In the genomic region with DNA sequence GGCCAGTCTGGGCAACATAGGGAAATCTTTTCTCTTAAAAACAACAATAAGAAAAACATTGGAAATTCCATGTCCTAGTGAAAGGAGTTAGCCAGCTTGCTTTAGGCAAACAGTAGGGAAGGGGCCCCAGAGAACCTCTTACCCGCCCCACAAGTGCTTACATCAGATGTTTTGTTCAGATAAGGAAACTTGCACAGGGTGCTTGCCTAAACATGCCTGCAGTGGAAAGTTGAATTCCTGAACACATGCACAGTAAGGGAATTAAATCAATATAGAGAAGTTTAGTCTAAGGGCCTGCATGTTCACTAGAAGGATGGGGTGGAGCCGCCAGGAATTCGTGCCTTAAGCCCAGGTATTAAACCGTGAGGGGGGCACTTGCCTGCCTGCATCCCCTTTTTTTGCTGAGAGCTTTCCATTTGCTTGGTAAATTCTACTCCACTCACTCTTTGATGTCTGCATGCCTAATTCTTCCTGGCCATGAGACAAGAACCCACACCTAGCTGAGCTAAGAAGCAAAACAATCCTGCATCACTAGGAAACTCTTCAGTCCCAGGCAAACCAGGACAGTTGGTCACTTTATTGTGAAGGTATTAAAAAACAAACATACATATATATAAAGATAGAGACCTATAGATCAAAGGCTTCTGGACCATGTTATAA, we compare ENCODE assay signal across 17 cellular contexts.
"Had no signal": no experiment of that assay in that cellular context is flagged by ENCODE, and none has a peak within 500 bp of the region (broad histone marks: within the 10 kb centered on the region; RNA-seq: fewer than 3 reads in every experiment).

No MANE protein-coding gene starts in this region.

- H3K4me1 ChIP-seq: ascending aorta, heart left ventricle, spleen, suprapubic skin, upper lobe of left lung had no signal

- H3K4me3 ChIP-seq: ascending aorta, cardiac muscle cell, heart left ventricle, lung, ovary, spleen, suprapubic skin, upper lobe of left lung had no signal

- H3K36me3 ChIP-seq: ascending aorta, cardiac muscle cell, heart left ventricle, ovary, spleen, suprapubic skin, upper lobe of left lung, WERI-Rb-1 had no signal

- H3K9me3 ChIP-seq: ascending aorta, suprapubic skin had no signal

- ATAC-seq: heart left ventricle, left colon, sciatic nerve had no signal

- FAIRE-seq: frontal cortex had no signal

- H3K27ac ChIP-seq: ascending aorta, cardiac muscle cell, heart left ventricle, ovary, spleen, suprapubic skin, upper lobe of left lung, WERI-Rb-1 had no signal

- DNase-seq: activated CD4-positive, alpha-beta memory T cell treated with anti-CD3 and anti-CD28 coated beads, Interleukin-2, amount 10 ng/mL, durations not matched to agents 7 days and 5 days; activated CD4-positive, alpha-beta T cell treated with anti-CD3 and anti-CD28 coated beads for 4 hours; activated naive CD4-positive, alpha-beta T cell treated with anti-CD3 and anti-CD28 coated beads, Interleukin-2, amount 10 ng/mL, durations not matched to agents 7 days and 5 days; activated T-cell treated with anti-CD3 and anti-CD28 coated beads, Interleukin-2, amount 50 U/mL, for 24 hours; heart left ventricle; left colon; naive B cell; ovary; spleen; upper lobe of left lung; WERI-Rb-1 had no signal

- H3K27me3 ChIP-seq: ascending aorta, cardiac muscle cell, heart left ventricle, ovary, suprapubic skin, upper lobe of left lung had no signal
